In genomic region chr20:34112600-34113061, GRCh38 we compare ENCODE assay signal across 8 cellular contexts. TPM values are rescaled to one million over a fixed set of nuclear protein-coding genes. Genes with fewer than 3 reads are reported as not detected.
DNase-seq lines count a peak whose midpoint lies in the region; ATAC-seq and TF ChIP-seq lines count a peak whose summit lies in the region.

No MANE protein-coding gene starts in this region.

- no peak overlapping the region for H3K14ac ChIP-seq in neuronal stem cell (ENCODE audit: low read length)

- no peaks in the 10 kb centered on the region for H3K79me1 ChIP-seq in neuronal stem cell (ENCODE audit: low read depth, low read length)

- no peak overlapping the region for H4K91ac ChIP-seq in neuronal stem cell (ENCODE audit: low read depth, low read length, poor library complexity)

- peaks cover 39% of the 10 kb centered on the region for H3K36me3 Mint-ChIP-seq in activated B cell treated with CpG ODN at 0.5 μM for 24 hours (ENCODE audit: low read depth)

- POLR2A ChIA-PET in activated B cell treated with CpG ODN at 0.5 μM for 24 hours (lab: Charles Lee): interaction anchor here (0.5 to 2.7 kb wide), 39 partner anchors 11 to 1841 kb away, joined by 3 to 36 read pairs (median 5); partner anchors contain the start of genes ACTL10, AHCY, CBFA2T2 and CDK5RAP1

- H3K4me3 Mint-ChIP-seq in activated B cell treated with CpG ODN at 0.5 μM for 24 hours: peak overlapping the region; percentile 96

- H2AFZ ChIP-seq in neuronal stem cell (ENCODE audit: low read length): peak overlapping the region; percentile 94

- no peak overlapping the region for H2BK120ac ChIP-seq in neuronal stem cell (ENCODE audit: low read depth, low read length)

- no peak overlapping the region for H2BK5ac ChIP-seq in neuronal stem cell (ENCODE audit: low read length)

- H3K27ac ChIP-seq in neuronal stem cell (replicated peaks; ENCODE audit: low read length): no peak overlapping the region

- ATAC-seq in activated B cell treated with CpG ODN at 0.5 μM for 24 hours (ENCODE audit: low read depth): peak; percentile 8
- ATAC-seq in HG03108 (IDR thresholded peaks at IDR 0.05; ENCODE audit: unreplicated experiment): no peak

- H3K4me1 ChIP-seq in neuronal stem cell (ENCODE audit: control insufficient read depth in 2 of 2, insufficient read depth in 1 of 2, low read depth in 1 of 2, low read length in 2 of 2): peaks cover 3 to 8% of the 10 kb centered on the region in 2 donors

- no peaks in the 10 kb centered on the region for H3K9me3 Mint-ChIP-seq in activated B cell treated with CpG ODN at 0.5 μM for 24 hours

- no peak overlapping the region for H3K9ac ChIP-seq in neuronal stem cell (ENCODE audit: low read depth, low read length, poor library complexity)

- peak overlapping the region; percentile 66 for H3K4me2 ChIP-seq in neuronal stem cell (ENCODE audit: insufficient read depth, low read length, poor library complexity, severe bottlenecking)

- H3K4me1 Mint-ChIP-seq in activated B cell treated with CpG ODN at 0.5 μM for 24 hours: peaks cover 43% of the 10 kb centered on the region

- no peak overlapping the region for H2BK12ac ChIP-seq in neuronal stem cell (ENCODE audit: low read length)

- intact Hi-C loops in activated B cell treated with CpG ODN at 0.5 μM for 24 hours (cut with micrococcal nuclease): loop anchor here (1.0 to 5.0 kb wide), 9 partner anchors 17 to 704 kb away; partner anchors contain the start of genes ACTL10, CBFA2T2, CHMP4B and RALY

- TF ChIP-seq CTCF in activated B cell treated with CpG ODN at 0.5 μM for 24 hours (IDR thresholded peaks at IDR 0.05) (no peak), fibroblast of pulmonary artery (IDR thresholded peaks at IDR 0.05; ENCODE audit: low read length, missing control alignments) (no peak)

- H3K18ac ChIP-seq in neuronal stem cell (ENCODE audit: low read length): no peak overlapping the region

- H3K4ac ChIP-seq in neuronal stem cell (ENCODE audit: low read length): no peak overlapping the region

- peak; percentile 72 for DNase-seq in activated effector memory CD4-positive, alpha-beta T cell treated with anti-CD3 and anti-CD28 coated beads, Interleukin-2, amount 50 U/mL, for 16 hours
- no peak for DNase-seq in activated effector memory CD4-positive, alpha-beta T cell treated with Interleukin-2 at 50 U/mL for 16 hours
- DNase-seq in LHCN-M2 (ENCODE audit: low read depth): peak; percentile 49
- peak; percentile 39 for DNase-seq in activated B cell treated with CpG ODN at 0.5 μM for 24 hours
- DNase-seq in fibroblast of pulmonary artery (ENCODE audit: low read depth): peak; percentile 59
- DNase-seq in neuronal stem cell (ENCODE audit: low spot score): no peak
- DNase-seq in NCI-H774 (lab: John Stamatoyannopoulos, UW): no peak

- CTCF ChIA-PET in activated B cell treated with CpG ODN at 0.5 μM for 24 hours (lab: Charles Lee): interaction anchor here (1.2 kb wide), 2 partner anchors 17 to 43 kb away, joined by 4 read pairs; no protein-coding TSS in a partner anchor

- H4K8ac ChIP-seq in neuronal stem cell (ENCODE audit: low read depth, low read length): no peak overlapping the region

- H3K36me3 ChIP-seq in neuronal stem cell (replicated peaks in 1 of 2; ENCODE audit: control insufficient read depth in 2 of 2, insufficient read depth in 2 of 2, low read length in 2 of 2): peaks cover 0 to 21% of the 10 kb centered on the region in 2 donors

- no peaks in the 10 kb centered on the region for H3K27me3 ChIP-seq in neuronal stem cell (ENCODE audit: control insufficient read depth in 3 of 3, insufficient read depth in 3 of 3, low read depth in 1 of 3, low read length in 3 of 3)

- WGBS in neuronal stem cell (ENCODE audit: extremely low coverage in 2 of 2, insufficient read length in 2 of 2, insufficient replicate concordance in 1 of 2), 2 donors: no CpG with 5 or more reads among the region's 18 CpGs

- no peak overlapping the region for H2AK5ac ChIP-seq in neuronal stem cell (ENCODE audit: low read depth, low read length)

- no peak overlapping the region for H2BK15ac ChIP-seq in neuronal stem cell (ENCODE audit: low read length)

- H3K27ac Mint-ChIP-seq in activated B cell treated with CpG ODN at 0.5 μM for 24 hours: peak overlapping the region; percentile 98

- H3K4me3 ChIP-seq in fibroblast of pulmonary artery (replicated peaks; ENCODE audit: low read depth, low read length) (peak overlapping the region; percentile 97), neuronal stem cell (ENCODE audit: low read length in 2 of 2) (peak overlapping the region; percentile 88 to 92)

- no peak overlapping the region for H3K23ac ChIP-seq in neuronal stem cell (ENCODE audit: low read depth, low read length, poor library complexity)

- H3K27me3 Mint-ChIP-seq in activated B cell treated with CpG ODN at 0.5 μM for 24 hours: no peaks in the 10 kb centered on the region

- H3K9me3 ChIP-seq in neuronal stem cell (replicated peaks in 1 of 2; ENCODE audit: control insufficient read depth in 2 of 2, insufficient read depth in 1 of 2, low read depth in 1 of 2, low read length in 2 of 2): no peaks in the 10 kb centered on the region

RNA-seq across cellular contexts. Expression of gene EIF2S2, which starts 0.6 kb away (rescaled TPM):
- total RNA-seq in LHCN-M2 (2014; rRNA removed) (73.9 and 83.6 TPM in 2 replicates), activated B cell treated with CpG ODN at 0.5 μM for 24 hours (58.3 and 62.2 TPM in 2 replicates)
- polyA plus RNA-seq in LHCN-M2 (2012): 51.0 TPM
- 134 TPM for polyA plus RNA-seq in neuronal stem cell (2013, experiment 1 of 2)
- 135 TPM for polyA plus RNA-seq in neuronal stem cell (2013, experiment 2 of 2)

Comparison
In these comparisons a context has a peak if more than half of its experiments do, and no peak if none do; other contexts are left out.
1. DNase-seq: peak in activated effector memory CD4-positive, alpha-beta T cell treated with anti-CD3 and anti-CD28 coated beads, Interleukin-2, amount 50 U/mL, for 16 hours (single experiment), LHCN-M2 (single experiment), activated B cell treated with CpG ODN at 0.5 μM for 24 hours (single experiment) and fibroblast of pulmonary artery (single experiment); none in activated effector memory CD4-positive, alpha-beta T cell treated with Interleukin-2 at 50 U/mL for 16 hours (single experiment), neuronal stem cell (single experiment) and NCI-H774 (single experiment).